ENCODE assay signal across 29 cellular contexts in genomic region chr16:28886945-28887344, GRCh38. TPM values are rescaled to one million over a fixed set of nuclear protein-coding genes. Genes with fewer than 3 reads are reported as not detected.
"Had no signal": no experiment of that assay in that cellular context is flagged by ENCODE, and none has a peak within 500 bp of the region (broad histone marks: within the 10 kb centered on the region; RNA-seq: fewer than 3 reads in every experiment).

No MANE protein-coding gene starts in this region.

- H3K4me3 ChIP-seq: ascending aorta, cardiac muscle cell had no signal

- DNase-seq: activated B cell treated with CpG ODN at 0.5 μM for 24 hours; activated CD4-positive, alpha-beta memory T cell treated with anti-CD3 and anti-CD28 coated beads for 36 hours; activated CD4-positive, alpha-beta T cell treated with anti-CD3 and anti-CD28 coated beads for 4 hours; activated CD4-positive, alpha-beta T cell treated with anti-CD3 and anti-CD28 coated beads, Interleukin-2, amount 10 ng/mL, durations not matched to agents 24 days and 14 days; activated CD4-positive, alpha-beta T cell treated with anti-CD3 and anti-CD28 coated beads, Interleukin-2, amount 50 U/mL, for 1 hour; activated CD4-positive, alpha-beta T cell treated with anti-CD3 and anti-CD28 coated beads, Interleukin-2, amount 50 U/mL, for 4 hours; activated CD4-positive, CD25-positive, alpha-beta regulatory T cell treated with anti-CD3 and anti-CD28 coated beads, Interleukin-2, amount 50 U/mL, for 72 hours; activated CD8-positive, alpha-beta memory T cell treated with anti-CD3 and anti-CD28 coated beads, Interleukin-2, amount 50 U/mL, for 4 hours; activated CD8-positive, alpha-beta T cell treated with anti-CD3 and anti-CD28 coated beads for 36 hours; activated effector memory CD4-positive, alpha-beta T cell treated with Interleukin-2 at 50 U/mL for 16 hours; activated gamma-delta T cell; activated naive CD4-positive, alpha-beta T cell treated with anti-CD3 and anti-CD28 coated beads, Interleukin-2, amount 10 ng/mL, durations not matched to agents 7 days and 5 days; activated naive CD4-positive, alpha-beta T cell treated with Interleukin-2 at 50 U/mL for 16 hours; activated naive CD8-positive, alpha-beta T cell treated with anti-CD3 and anti-CD28 coated beads, Interleukin-2, amount 10 ng/mL, durations not matched to agents 7 days and 5 days; activated naive CD8-positive, alpha-beta T cell treated with anti-CD3 and anti-CD28 coated beads, Interleukin-2, amount 50 U/mL, for 24 hours; activated T-cell treated with anti-CD3 and anti-CD28 coated beads for 4 hours; activated T-cell treated with anti-CD3 and anti-CD28 coated beads, Interleukin-2, amount 50 U/mL, for 1 hour; activated T-cell treated with anti-CD3 and anti-CD28 coated beads, Interleukin-2, amount 50 U/mL, for 4 hours; activated T-cell treated with anti-CD3 and anti-CD28 coated beads, Interleukin-2, amount 50 U/mL, for 72 hours; amygdala; anterior cingulate cortex; T-helper 1 cell; T-helper 2 cell; T-helper 9 cell had no signal

- H3K9me3 ChIP-seq: ascending aorta had no signal

- H3K36me3 ChIP-seq: ascending aorta, cardiac muscle cell had no signal

- H3K4me1 ChIP-seq: ascending aorta had no signal

- H3K27ac ChIP-seq: ascending aorta, cardiac muscle cell, VCaP had no signal

- H3K27me3 ChIP-seq: ascending aorta, cardiac muscle cell had no signal

- ATAC-seq: activated CD8-positive, alpha-beta T cell treated with anti-CD3 and anti-CD28 coated beads for 36 hours; activated naive CD8-positive, alpha-beta T cell treated with anti-CD3 and anti-CD28 coated beads, Interleukin-2, amount 50 U/mL, for 24 hours; activated T-cell treated with anti-CD3 and anti-CD28 coated beads, Interleukin-2, amount 50 U/mL, for 4 hours; activated T-cell treated with anti-CD3 and anti-CD28 coated beads, Interleukin-2, amount 50 U/mL, for 72 hours had no signal

RNA-seq across cellular contexts. Expression of gene ATP2A1, which starts 8.7 kb away (rescaled TPM):
- total RNA-seq: ascending aorta had no signal

RNA-seq across cellular contexts. Expression of gene CD19, which starts 44.8 kb away (rescaled TPM):
- total RNA-seq: activated CD4-positive, alpha-beta T cell treated with anti-CD3 and anti-CD28 coated beads, Interleukin-2, amount 10 ng/mL, durations not matched to agents 24 days and 14 days; activated T-helper 1 cell treated with anti-CD3 and anti-CD28 coated beads, Interleukin-12 subunit alpha, Interleukin-12 subunit beta, Interleukin-2, Interleukin-4 antibody, amounts not matched to agents 30 ng/mL and 10 ng/mL and 1 ng/mL, durations not matched to agents 14 hours and 24 hours and 36 hours; ascending aorta; bronchial epithelial cell had no signal
- polyA plus RNA-seq: cardiac muscle cell had no signal
